11 cellular contexts compared by ENCODE assay signal in the genomic region with DNA sequence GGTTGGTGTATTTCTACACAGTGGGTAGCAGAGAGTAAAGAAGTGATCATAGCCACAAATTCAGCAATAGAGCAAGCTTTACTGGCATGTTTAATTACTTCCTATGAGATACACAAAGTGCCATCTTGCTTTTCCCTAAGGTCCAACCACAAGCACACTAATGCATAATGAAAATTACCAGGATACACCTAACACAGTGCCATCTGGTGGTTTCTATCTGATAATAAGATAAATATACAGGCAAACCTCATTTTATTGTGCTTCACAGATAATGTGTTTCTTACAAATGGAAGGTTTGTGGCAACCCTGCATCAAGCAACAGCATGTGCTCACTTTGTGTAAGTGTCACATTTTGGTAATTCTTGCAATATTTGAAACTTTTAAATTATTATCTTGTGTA.
DNase-seq lines count a peak whose midpoint lies in the region; ATAC-seq and TF ChIP-seq lines count a peak whose summit lies in the region.
"Had no signal": no experiment of that assay in that cellular context is flagged by ENCODE, and none has a peak within 500 bp of the region (broad histone marks: within the 10 kb centered on the region; RNA-seq: fewer than 3 reads in every experiment).

No MANE protein-coding gene starts in this region.

- no peaks in the 10 kb centered on the region for H3K9me3 ChIP-seq in right lobe of liver
- no peaks in the 10 kb centered on the region for H3K9me3 ChIP-seq in effector memory CD4-positive, alpha-beta T cell (ENCODE audit: control insufficient read depth, low read length)
- H3K9me3 ChIP-seq: lower lobe of right lung had no signal

- H3K27ac Mint-ChIP-seq in activated CD4-positive, alpha-beta T cell treated with anti-CD3 and anti-CD28 coated beads, Interleukin-2, amount 10 ng/mL, durations not matched to agents 7 days and 5 days, result no peak overlapping the region

- H3K9me3 Mint-ChIP-seq in activated CD4-positive, alpha-beta T cell treated with anti-CD3 and anti-CD28 coated beads, Interleukin-2, amount 10 ng/mL, durations not matched to agents 7 days and 5 days, result no peaks in the 10 kb centered on the region

- POLR2A ChIA-PET in activated CD4-positive, alpha-beta T cell treated with anti-CD3 and anti-CD28 coated beads, Interleukin-2, amount 10 ng/mL, durations not matched to agents 7 days and 5 days (lab: Charles Lee), result no interaction called here

- peak; percentile 28 for TF ChIP-seq CTCF in GM12864 (IDR thresholded peaks at IDR 0.05; ENCODE audit: low read depth, low read length, missing control alignments)
- TF ChIP-seq CTCF in astrocyte of the cerebellum (IDR thresholded peaks at IDR 0.05; ENCODE audit: low read depth, low read length, missing control alignments), result peak; percentile 20
- peak in 3 of 4 donors; percentile 8 to 33 (median 20) for TF ChIP-seq CTCF in right lobe of liver (IDR thresholded peaks at IDR 0.05)

- DNase-seq in GM12864 (ENCODE audit: low read depth), result no peak
- DNase-seq in NCI-H1105 treated with DMSO at 0.1 percent for 48 hours (lab: John Stamatoyannopoulos, UW), result peak; percentile 47
- DNase-seq in astrocyte of the cerebellum (ENCODE audit: low read depth), result no peak
- DNase-seq in right lobe of liver, result no peak
- no peak for DNase-seq in activated CD4-positive, alpha-beta T cell treated with anti-CD3 and anti-CD28 coated beads, Interleukin-2, amount 10 ng/mL, durations not matched to agents 7 days and 5 days
- no peak for DNase-seq in effector memory CD4-positive, alpha-beta T cell
- DNase-seq in HuH-7.5 (ENCODE audit: low spot score), result no peak
- DNase-seq: lower lobe of right lung; SIG-M5; stimulated activated naive CD4-positive, alpha-beta T cell had no signal

- TF ChIP-seq POLR2A in right lobe of liver (IDR thresholded peaks at IDR 0.05), result no peak

- H3K4me1 Mint-ChIP-seq in activated CD4-positive, alpha-beta T cell treated with anti-CD3 and anti-CD28 coated beads, Interleukin-2, amount 10 ng/mL, durations not matched to agents 7 days and 5 days, result no peaks in the 10 kb centered on the region

- no peaks in the 10 kb centered on the region for H3K27me3 Mint-ChIP-seq in activated CD4-positive, alpha-beta T cell treated with anti-CD3 and anti-CD28 coated beads, Interleukin-2, amount 10 ng/mL, durations not matched to agents 7 days and 5 days

- H3K4me3 ChIP-seq in GM12864 (ENCODE audit: low read depth, low read length), result no peak overlapping the region
- H3K4me3 ChIP-seq in astrocyte of the cerebellum (ENCODE audit: low read depth, low read length), result no peak overlapping the region
- no peak overlapping the region for H3K4me3 ChIP-seq in right lobe of liver
- H3K4me3 ChIP-seq in effector memory CD4-positive, alpha-beta T cell (ENCODE audit: insufficient read depth, low read depth, low read length, poor library complexity, severe bottlenecking), result no peak overlapping the region
- H3K4me3 ChIP-seq: lower lobe of right lung had no signal

- no peak overlapping the region for H3K27ac ChIP-seq in right lobe of liver
- no peak overlapping the region for H3K27ac ChIP-seq in effector memory CD4-positive, alpha-beta T cell (ENCODE audit: insufficient read depth, low read length, poor library complexity, severe bottlenecking)
- H3K27ac ChIP-seq: lower lobe of right lung had no signal

- H3K36me3 Mint-ChIP-seq in activated CD4-positive, alpha-beta T cell treated with anti-CD3 and anti-CD28 coated beads, Interleukin-2, amount 10 ng/mL, durations not matched to agents 7 days and 5 days (ENCODE audit: low read depth), result no peaks in the 10 kb centered on the region

- CTCF ChIA-PET in activated CD4-positive, alpha-beta T cell treated with anti-CD3 and anti-CD28 coated beads, Interleukin-2, amount 10 ng/mL, durations not matched to agents 7 days and 5 days (lab: Charles Lee), result interaction anchor here (1.0 kb wide), 1 partner anchor 9 kb away, joined by 3 read pairs; no protein-coding TSS in a partner anchor

- H3K36me3 ChIP-seq in right lobe of liver, result no peaks in the 10 kb centered on the region
- H3K36me3 ChIP-seq in effector memory CD4-positive, alpha-beta T cell (ENCODE audit: control insufficient read depth, insufficient read depth, low read length), result no peaks in the 10 kb centered on the region
- H3K36me3 ChIP-seq: lower lobe of right lung had no signal

- no peaks in the 10 kb centered on the region for H3K27me3 ChIP-seq in right lobe of liver
- no peaks in the 10 kb centered on the region for H3K27me3 ChIP-seq in effector memory CD4-positive, alpha-beta T cell (replicated peaks; ENCODE audit: control insufficient read depth, insufficient read depth, low read length, poor library complexity, severe bottlenecking)

- intact Hi-C loops in right lobe of liver (cut with DNase I), result no loop called here

- H3K4me3 Mint-ChIP-seq in activated CD4-positive, alpha-beta T cell treated with anti-CD3 and anti-CD28 coated beads, Interleukin-2, amount 10 ng/mL, durations not matched to agents 7 days and 5 days, result no peak overlapping the region

- ATAC-seq in right lobe of liver, result peak in 3 of 4 donors; percentile 25 to 48 (median 37)
- no peak for ATAC-seq in HG02981 (IDR thresholded peaks at IDR 0.05; ENCODE audit: unreplicated experiment)
- ATAC-seq: lower lobe of right lung had no signal

- no peaks in the 10 kb centered on the region for H3K4me1 ChIP-seq in right lobe of liver
- no peaks in the 10 kb centered on the region for H3K4me1 ChIP-seq in effector memory CD4-positive, alpha-beta T cell (ENCODE audit: control insufficient read depth, insufficient read depth, low read length, poor library complexity, severe bottlenecking)
- H3K4me1 ChIP-seq: lower lobe of right lung had no signal

- in situ Hi-C loops in astrocyte of the cerebellum (cut with HindIII; ENCODE audit: low sequenced_read_pairs), result no loop called here
